Comparison of ENCODE assay signal across 9 cellular contexts in genomic region chr5:177509361-177509951, GRCh38. TPM values are rescaled to one million over a fixed set of nuclear protein-coding genes. Genes with fewer than 3 reads are reported as not detected.
A peak's percentile ranks its signal among the peaks of the same experiment; 100 is the strongest.
DNase-seq lines count a peak whose midpoint lies in the region; ATAC-seq and TF ChIP-seq lines count a peak whose summit lies in the region.
"Had no signal": no experiment of that assay in that cellular context is flagged by ENCODE, and none has a peak within 500 bp of the region (broad histone marks: within the 10 kb centered on the region; RNA-seq: fewer than 3 reads in every experiment).

DOK3 (minus strand) TSS chr5:177509826; CDS start chr5:177509540, 286 bp downstream.

- H2AFZ ChIP-seq in trophoblast cell (ENCODE audit: insufficient read depth, low read length, poor library complexity), result no peak within 1 kb of the TSS

- H3K4ac ChIP-seq in mesendoderm (ENCODE audit: low read depth, low read length) (no peak within 1 kb of the TSS), trophoblast cell (ENCODE audit: low read depth, low read length) (no peak within 1 kb of the TSS)

- no peak within 1 kb of the TSS for H4K91ac ChIP-seq in trophoblast cell (ENCODE audit: low read depth, low read length)

- H3K9me3 ChIP-seq in RWPE2 (ENCODE audit: severe bottlenecking), result no peaks in the 10 kb centered on the region
- no peaks in the 10 kb centered on the region for H3K9me3 ChIP-seq in upper lobe of left lung
- H3K9me3 ChIP-seq in trophoblast cell (ENCODE audit: insufficient read depth, low read depth, low read length), result no peaks in the 10 kb centered on the region

- H3K4me2 ChIP-seq in mesendoderm (ENCODE audit: low read length), result no peak within 1 kb of the TSS
- H3K4me2 ChIP-seq in trophoblast cell (ENCODE audit: low read length), result no peak within 1 kb of the TSS

- DNase-seq in AML-193 (lab: John Stamatoyannopoulos, UW), result peak; percentile 59 to 64
- peak; percentile 65 for DNase-seq in GM20000 (ENCODE audit: low spot score)
- DNase-seq in RWPE2 (ENCODE audit: low spot score), result no peak
- DNase-seq in left lobe of liver (ENCODE audit: low spot score), result peak; percentile 58
- DNase-seq in upper lobe of left lung, result peak; percentile 70 to 89
- DNase-seq in mesendoderm, result no peak
- no peak for DNase-seq in NCI-H1048 (lab: John Stamatoyannopoulos, UW)
- no peak for DNase-seq in trophoblast cell

- H2BK120ac ChIP-seq in mesendoderm (ENCODE audit: low read depth, low read length) (no peak within 1 kb of the TSS), trophoblast cell (ENCODE audit: insufficient read depth, low read length, poor library complexity) (no peak within 1 kb of the TSS)

- H3K4me1 ChIP-seq in RWPE2 (ENCODE audit: insufficient read depth, poor library complexity, severe bottlenecking) (no peaks in the 10 kb centered on the region), upper lobe of left lung (peaks cover 0 to 19% (median 13%) of the 10 kb centered on the region in 4 donors), mesendoderm (ENCODE audit: control insufficient read depth, low read depth, low read length) (no peaks in the 10 kb centered on the region), trophoblast cell (ENCODE audit: control insufficient read depth in 1 of 2, insufficient read depth in 2 of 2, low read length in 2 of 2) (no peaks in the 10 kb centered on the region)

- no peak within 1 kb of the TSS for H4K12ac ChIP-seq in trophoblast cell (ENCODE audit: low read depth, low read length)

- H2AK5ac ChIP-seq in mesendoderm (ENCODE audit: low read length) (no peak within 1 kb of the TSS), trophoblast cell (ENCODE audit: low read length) (no peak within 1 kb of the TSS)

- no peak within 1 kb of the TSS for H2BK15ac ChIP-seq in mesendoderm (replicated peaks; ENCODE audit: low read depth)

- no peak within 1 kb of the TSS for H2BK5ac ChIP-seq in mesendoderm (ENCODE audit: low read length)
- no peak within 1 kb of the TSS for H2BK5ac ChIP-seq in trophoblast cell (ENCODE audit: low read depth, low read length, poor library complexity)

- H2BK12ac ChIP-seq in trophoblast cell (ENCODE audit: low read length), result no peak within 1 kb of the TSS

- no peak within 1 kb of the TSS for H3K56ac ChIP-seq in mesendoderm (ENCODE audit: low read length)

- H3K27me3 ChIP-seq in RWPE2 (ENCODE audit: insufficient read depth, poor library complexity, severe bottlenecking), result no peaks in the 10 kb centered on the region
- H3K27me3 ChIP-seq in upper lobe of left lung, result no peaks in the 10 kb centered on the region
- H3K27me3 ChIP-seq in mesendoderm (ENCODE audit: insufficient read depth, low read length, poor library complexity), result no peaks in the 10 kb centered on the region
- H3K27me3 ChIP-seq in trophoblast cell (ENCODE audit: insufficient read depth, low read length), result no peaks in the 10 kb centered on the region

- no peak within 1 kb of the TSS for H3K14ac ChIP-seq in trophoblast cell (ENCODE audit: low read length)

- TF ChIP-seq POLR2A in upper lobe of left lung (IDR thresholded peaks at IDR 0.05), result peak in 1 of 4 donors; percentile 58

- H4K5ac ChIP-seq in mesendoderm (ENCODE audit: low read length), result no peak within 1 kb of the TSS

- H3K9ac ChIP-seq in mesendoderm (ENCODE audit: low read length) (no peak within 1 kb of the TSS), trophoblast cell (ENCODE audit: low read length) (no peak within 1 kb of the TSS)

- 32 to 36% methylated on average over 9 to 16 of the region's 20 CpGs for WGBS in upper lobe of left lung, 2 donors
- no CpG with 5 or more reads among the region's 20 CpGs for WGBS in mesendoderm (ENCODE audit: extremely low coverage, insufficient coverage, low lambda C conversion rate)
- WGBS in trophoblast cell (ENCODE audit: extremely low coverage, insufficient coverage, insufficient read length), result no CpG with 5 or more reads among the region's 20 CpGs

- H3K23ac ChIP-seq in mesendoderm (ENCODE audit: low read length) (no peak within 1 kb of the TSS), trophoblast cell (ENCODE audit: low read length) (no peak within 1 kb of the TSS)

- H3K36me3 ChIP-seq in RWPE2 (ENCODE audit: low read depth) (peaks cover 45% of the 10 kb centered on the region), upper lobe of left lung (peaks cover 0 to 46% (median 42%) of the 10 kb centered on the region in 4 donors), mesendoderm (ENCODE audit: control insufficient read depth, insufficient read depth, low read length) (peaks cover 7% of the 10 kb centered on the region), trophoblast cell (ENCODE audit: control insufficient read depth in 1 of 2, insufficient read depth in 2 of 2, low read length in 2 of 2) (peaks cover 47 to 54% of the 10 kb centered on the region in 2 experiments)

- ATAC-seq in RWPE2 (ENCODE audit: low read depth), result 0 out of 3 replicates have a peak, but pooled peaks have one; percentile 4
- ATAC-seq in left lobe of liver, result peak; percentile 45
- ATAC-seq in upper lobe of left lung (ENCODE audit: low FRiP score in 2 of 2), result peak; percentile 63 to 75

- H4K8ac ChIP-seq in mesendoderm (ENCODE audit: low read depth, low read length) (no peak within 1 kb of the TSS), trophoblast cell (ENCODE audit: low read depth, low read length) (no peak within 1 kb of the TSS)

- no peaks in the 10 kb centered on the region for H3K79me2 ChIP-seq in mesendoderm (ENCODE audit: control insufficient read depth, insufficient read depth, low read length)
- no peaks in the 10 kb centered on the region for H3K79me2 ChIP-seq in trophoblast cell (ENCODE audit: control insufficient read depth, insufficient read depth, low read length, poor library complexity)

- no peak for TF ChIP-seq CTCF in GM20000 (IDR thresholded peaks at IDR 0.05; ENCODE audit: extremely low read depth, missing control alignments)
- TF ChIP-seq CTCF in RWPE2 (IDR thresholded peaks at IDR 0.05; ENCODE audit: poor library complexity, severe bottlenecking), result no peak
- TF ChIP-seq CTCF in upper lobe of left lung (IDR thresholded peaks at IDR 0.05), result no peak

- no peak within 1 kb of the TSS for H3K18ac ChIP-seq in mesendoderm (ENCODE audit: low read length)
- H3K18ac ChIP-seq in trophoblast cell (ENCODE audit: low read length), result no peak within 1 kb of the TSS

- H3K4me3 ChIP-seq in RWPE2 (ENCODE audit: severe bottlenecking) (no peak within 1 kb of the TSS), upper lobe of left lung (peak within 1 kb of the TSS in 3 of 4 donors; percentile 37 to 48 (median 47)), mesendoderm (ENCODE audit: low read length) (no peak within 1 kb of the TSS), trophoblast cell (ENCODE audit: low read depth, low read length) (no peak within 1 kb of the TSS)

- H3K27ac ChIP-seq in RWPE2 (ENCODE audit: poor library complexity, severe bottlenecking) (no peak within 1 kb of the TSS), upper lobe of left lung (peak within 1 kb of the TSS; percentile 88 to 92 (median 92)), mesendoderm (ENCODE audit: low read depth, low read length) (no peak within 1 kb of the TSS), trophoblast cell (ENCODE audit: low read depth, low read length) (no peak within 1 kb of the TSS)
- H3K27ac ChIP-seq: C4-2B had no signal

- no peak for TF ChIP-seq EP300 in upper lobe of left lung (IDR thresholded peaks at IDR 0.05)

- no peaks in the 10 kb centered on the region for H3K79me1 ChIP-seq in mesendoderm (ENCODE audit: low read length)
- H3K79me1 ChIP-seq in trophoblast cell (ENCODE audit: low read length), result no peaks in the 10 kb centered on the region

RNA-seq across cellular contexts. Expression of gene DOK3, which starts in this region (rescaled TPM):
- total RNA-seq in left lobe of liver, result 3.2 TPM
- total RNA-seq in upper lobe of left lung, result 100 to 1,000 TPM in 1 of 6 donors, 10 to 100 TPM in 5; 17.4 to 113 (median 75.9) TPM
- 8.2 TPM for polyA plus RNA-seq in mesendoderm (2013, experiment 1 of 2)
- 7.6 TPM for polyA plus RNA-seq in mesendoderm (2013, experiment 2 of 2)
- 2.4 and 2.5 TPM in 2 replicates for polyA plus RNA-seq in trophoblast cell (2013)

Comparison
In these comparisons a context has a peak if more than half of its experiments do, and no peak if none do; other contexts are left out.
1. DNase-seq: peak in AML-193 (2 of 2), GM20000 (single experiment), left lobe of liver (single experiment) and upper lobe of left lung (2 of 2); none in RWPE2 (single experiment), mesendoderm (single experiment), NCI-H1048 (single experiment) and trophoblast cell (0 of 2).
2. ATAC-seq: peak in every context shown above with its lines; median percentile 69 in upper lobe of left lung; 45 in left lobe of liver; 4 in RWPE2.
3. H3K27ac ChIP-seq: peak in upper lobe of left lung (4 of 4); none in RWPE2 (single experiment), mesendoderm (single experiment) and trophoblast cell (single experiment).
4. H3K4me3 ChIP-seq: peak in upper lobe of left lung (3 of 4); none in RWPE2 (single experiment), mesendoderm (single experiment) and trophoblast cell (single experiment).